ENCODE assay signal across 13 cellular contexts in genomic region chr10:63105811-63106755, GRCh38. TPM values are rescaled to one million over a fixed set of nuclear protein-coding genes. Genes with fewer than 3 reads are reported as not detected.
A peak's percentile ranks its signal among the peaks of the same experiment; 100 is the strongest.
DNase-seq lines count a peak whose midpoint lies in the region; ATAC-seq, FAIRE-seq and TF ChIP-seq lines count a peak whose summit lies in the region.
"Had no signal": no experiment of that assay in that cellular context is flagged by ENCODE, and none has a peak within 500 bp of the region (broad histone marks: within the 10 kb centered on the region; RNA-seq: fewer than 3 reads in every experiment).

No MANE protein-coding gene starts in this region.

- H3F3A ChIP-seq in GM23338 (replicated peaks; ENCODE audit: low read depth) = no peaks in the 10 kb centered on the region

- no peaks in the 10 kb centered on the region for H4K20me1 ChIP-seq in GM23338 (replicated peaks; ENCODE audit: insufficient read depth)
- no peaks in the 10 kb centered on the region for H4K20me1 ChIP-seq in astrocyte (ENCODE audit: insufficient read depth, low read length)

- H3K36me3 Mint-ChIP-seq in GM23338 (ENCODE audit: low read depth) (no peaks in the 10 kb centered on the region), astrocyte (ENCODE audit: low read depth, unreplicated experiment) (no peaks in the 10 kb centered on the region)
- H3K36me3 Mint-ChIP-seq in activated CD4-positive, alpha-beta memory T cell treated with anti-CD3 and anti-CD28 coated beads for 36 hours = no peaks in the 10 kb centered on the region

- H3K4me2 ChIP-seq in GM23338 = 0 out of 2 replicates have a peak overlapping the region, but pooled peaks have one; percentile 45
- peak overlapping the region; percentile 79 for H3K4me2 ChIP-seq in astrocyte (ENCODE audit: low read length)

- peak overlapping the region; percentile 16 for H3K27ac Mint-ChIP-seq in GM23338
- peak overlapping the region; percentile 98 for H3K27ac Mint-ChIP-seq in astrocyte (ENCODE audit: unreplicated experiment)
- no peak overlapping the region for H3K27ac Mint-ChIP-seq in activated CD4-positive, alpha-beta memory T cell treated with anti-CD3 and anti-CD28 coated beads for 36 hours
- H3K27ac Mint-ChIP-seq: activated naive CD8-positive, alpha-beta T cell treated with anti-CD3 and anti-CD28 coated beads, Interleukin-2, amount 50 U/mL, for 24 hours had no signal

- H3K9me3 Mint-ChIP-seq in GM23338 = no peaks in the 10 kb centered on the region; the same call in 1 of the 3 replicates
- peaks cover 3% of the 10 kb centered on the region for H3K9me3 Mint-ChIP-seq in astrocyte (ENCODE audit: unreplicated experiment)
- no peaks in the 10 kb centered on the region for H3K9me3 Mint-ChIP-seq in activated CD4-positive, alpha-beta memory T cell treated with anti-CD3 and anti-CD28 coated beads for 36 hours
- H3K9me3 Mint-ChIP-seq: activated naive CD8-positive, alpha-beta T cell treated with anti-CD3 and anti-CD28 coated beads, Interleukin-2, amount 50 U/mL, for 24 hours had no signal

- peak overlapping the region; percentile 56 for H3K9ac ChIP-seq in astrocyte (ENCODE audit: low read length)

- DNase-seq in GM23338 (ENCODE audit: low spot score) (peak; percentile 25), astrocyte (ENCODE audit: low read depth) (peak; percentile 82), globus pallidus (ENCODE audit: low spot score) (peak; percentile 29), psoas muscle (peak; percentile 50 to 59), H4 (ENCODE audit: low spot score) (no peak), omental fat pad (ENCODE audit: low spot score) (no peak), cerebellum (ENCODE audit: low spot score) (no peak)
- no peak for DNase-seq in activated CD4-positive, alpha-beta memory T cell treated with anti-CD3 and anti-CD28 coated beads for 36 hours
- DNase-seq: activated CD4-positive, alpha-beta T cell treated with anti-CD3 and anti-CD28 coated beads, Interleukin-2, amount 50 U/mL, for 1 hour; activated naive CD8-positive, alpha-beta T cell treated with anti-CD3 and anti-CD28 coated beads, Interleukin-2, amount 50 U/mL, for 24 hours; NCI-H1105 treated with DMSO at 0.1 percent for 48 hours; pancreas had no signal

- H3K79me2 ChIP-seq in GM23338 (replicated peaks; ENCODE audit: insufficient read depth) = no peaks in the 10 kb centered on the region
- no peaks in the 10 kb centered on the region for H3K79me2 ChIP-seq in astrocyte (ENCODE audit: insufficient read depth, low read length)

- intact Hi-C loops in psoas muscle (cut with DNase I) = no loop called here
- intact Hi-C loops in activated CD4-positive, alpha-beta memory T cell treated with anti-CD3 and anti-CD28 coated beads for 36 hours (cut with micrococcal nuclease) = no loop called here

- POLR2A ChIA-PET in activated CD4-positive, alpha-beta memory T cell treated with anti-CD3 and anti-CD28 coated beads for 36 hours (lab: Charles Lee) = interaction anchor here (1.1 kb wide), 1 partner anchor 27 kb away, joined by 3 read pairs; the partner anchor contains the start of gene NRBF2

- H3K4me3 ChIP-seq in GM23338 = no peak overlapping the region
- H3K4me3 ChIP-seq in astrocyte (ENCODE audit: insufficient read depth, low read depth, low read length) = peak overlapping the region; percentile 32
- no peak overlapping the region for H3K4me3 ChIP-seq in psoas muscle
- H3K4me3 ChIP-seq: pancreas had no signal

- peaks cover 18% of the 10 kb centered on the region for H3K4me1 Mint-ChIP-seq in GM23338
- peaks cover 27% of the 10 kb centered on the region for H3K4me1 Mint-ChIP-seq in astrocyte (ENCODE audit: low read depth, unreplicated experiment)
- peaks cover 13% of the 10 kb centered on the region for H3K4me1 Mint-ChIP-seq in activated CD4-positive, alpha-beta memory T cell treated with anti-CD3 and anti-CD28 coated beads for 36 hours (ENCODE audit: low read depth)

- H3K9me3 ChIP-seq in astrocyte (ENCODE audit: insufficient read depth, low read depth, low read length) (no peaks in the 10 kb centered on the region), psoas muscle (no peaks in the 10 kb centered on the region)
- H3K9me3 ChIP-seq: pancreas had no signal

- H2AFZ ChIP-seq in GM23338 (peak overlapping the region; percentile 86), astrocyte (ENCODE audit: low read depth, low read length) (peak overlapping the region; percentile 63)

- H3K36me3 ChIP-seq in GM23338 (ENCODE audit: insufficient read depth) = no peaks in the 10 kb centered on the region
- H3K36me3 ChIP-seq in astrocyte (ENCODE audit: insufficient read depth, low read length) = no peaks in the 10 kb centered on the region
- no peaks in the 10 kb centered on the region for H3K36me3 ChIP-seq in psoas muscle (ENCODE audit: insufficient read depth in 1 of 2, low read depth in 1 of 2)
- H3K36me3 ChIP-seq: pancreas had no signal

- WGBS in psoas muscle, 3 donors = 35 to 50% (median 39%) methylated on average over 11 of the region's 11 CpGs

- no peak overlapping the region for H3K4me3 Mint-ChIP-seq in GM23338
- H3K4me3 Mint-ChIP-seq in astrocyte (ENCODE audit: unreplicated experiment) = peak overlapping the region; percentile 57
- no peak overlapping the region for H3K4me3 Mint-ChIP-seq in activated CD4-positive, alpha-beta memory T cell treated with anti-CD3 and anti-CD28 coated beads for 36 hours
- H3K4me3 Mint-ChIP-seq: activated naive CD8-positive, alpha-beta T cell treated with anti-CD3 and anti-CD28 coated beads, Interleukin-2, amount 50 U/mL, for 24 hours had no signal

- FAIRE-seq in astrocyte (lab: Jason Lieb, UNC) = peak; percentile 62
- FAIRE-seq: pancreas had no signal

- CTCF ChIA-PET in activated CD4-positive, alpha-beta memory T cell treated with anti-CD3 and anti-CD28 coated beads for 36 hours (lab: Charles Lee) = interaction anchor here (0.6 kb wide), 1 partner anchor 1376 kb away, joined by 3 read pairs; no protein-coding TSS in a partner anchor

- ATAC-seq in GM23338 (peak; percentile 55), psoas muscle (peak in 1 of 4 donors; percentile 34), omental fat pad (ENCODE audit: low FRiP score) (no peak)
- ATAC-seq: activated naive CD8-positive, alpha-beta T cell treated with anti-CD3 and anti-CD28 coated beads, Interleukin-2, amount 50 U/mL, for 24 hours; Panc1 had no signal

- H3K9me2 ChIP-seq in GM23338 (ENCODE audit: insufficient read depth) = no peaks in the 10 kb centered on the region

- peaks cover 11% of the 10 kb centered on the region for H3K4me1 ChIP-seq in GM23338 (ENCODE audit: insufficient read depth)
- H3K4me1 ChIP-seq in astrocyte (ENCODE audit: insufficient read depth, low read length) = peaks cover 7% of the 10 kb centered on the region
- H3K4me1 ChIP-seq in psoas muscle = peaks cover 3% of the 10 kb centered on the region
- H3K4me1 ChIP-seq: pancreas had no signal

- no peak for TF ChIP-seq CTCF in GM23338 (conservative IDR thresholded peaks at IDR 0.05; ENCODE audit: low read depth in 2 of 2)
- TF ChIP-seq CTCF in astrocyte (IDR thresholded peaks at IDR 0.05; ENCODE audit: insufficient read depth, low read depth, low read length) = no peak
- TF ChIP-seq CTCF in psoas muscle (IDR thresholded peaks at IDR 0.05) = no peak
- no peak for TF ChIP-seq CTCF in omental fat pad (IDR thresholded peaks at IDR 0.05)

- H3K27me3 ChIP-seq in GM23338 (ENCODE audit: insufficient read depth) (no peaks in the 10 kb centered on the region), astrocyte (ENCODE audit: insufficient read depth, low read length) (no peaks in the 10 kb centered on the region), psoas muscle (ENCODE audit: insufficient read depth in 3 of 3, low read length in 2 of 3) (no peaks in the 10 kb centered on the region)
- H3K27me3 ChIP-seq: pancreas had no signal

- H3K27ac ChIP-seq in GM23338 (ENCODE audit: low read depth) = no peak overlapping the region
- peak overlapping the region; percentile 57 for H3K27ac ChIP-seq in astrocyte (ENCODE audit: low read depth, low read length)
- no peak overlapping the region for H3K27ac ChIP-seq in psoas muscle
- H3K27ac ChIP-seq: pancreas had no signal

- H3K27me3 Mint-ChIP-seq in GM23338 (ENCODE audit: insufficient read depth, low read depth, poor library complexity) (peaks cover 5% of the 10 kb centered on the region), astrocyte (ENCODE audit: low read depth, unreplicated experiment) (no peaks in the 10 kb centered on the region)
- H3K27me3 Mint-ChIP-seq in activated CD4-positive, alpha-beta memory T cell treated with anti-CD3 and anti-CD28 coated beads for 36 hours = peaks cover 14% of the 10 kb centered on the region

TF ChIP-seq in GM23338, 12 proteins besides CTCF, POLR2A, EP300 and RAD21 (continues in another document):
- no peak for TF ChIP-seq EZH2 (IDR thresholded peaks at IDR 0.05; ENCODE audit: low read depth, unreplicated experiment)
- no peak for TF ChIP-seq STAT1 (IDR thresholded peaks at IDR 0.05; ENCODE audit: unreplicated experiment)
- TF ChIP-seq ZNF331 (CRISPR knock-in tag; IDR thresholded peaks at IDR 0.05; ENCODE audit: low read depth) = no peak
- no peak for TF ChIP-seq ZNF114 (CRISPR knock-in tag; IDR thresholded peaks at IDR 0.05)
- no peak for TF ChIP-seq CREB1 (CRISPR knock-in tag; IDR thresholded peaks at IDR 0.05; ENCODE audit: low read depth)
- no peak for TF ChIP-seq JUNB (IDR thresholded peaks at IDR 0.05; ENCODE audit: unreplicated experiment)

RNA-seq across cellular contexts. Expression of gene NRBF2, which starts 27.0 kb away (rescaled TPM):
- total RNA-seq in GM23338 (2014; rRNA removed; shearing (Covaris generic)) = 22.7 and 22.9 TPM in 2 replicates
- polyA plus RNA-seq in GM23338 (2016; fragmentation: Nextera tagmentation; extraction: Ambion mirVana) (37.1 and 38.3 TPM in 2 replicates), psoas muscle (10 to 100 TPM; 17.3 to 23.4 (median 21.4) TPM)
- total RNA-seq in astrocyte (55.4 and 60.0 TPM in 2 replicates), psoas muscle (10 to 100 TPM; 23.1 to 85.3 (median 31.7) TPM), omental fat pad (10 to 100 TPM; 16.8 to 21.6 (median 19.1) TPM), cerebellum (12.7 TPM)
- 10 to 100 TPM; 21.3 to 21.7 TPM for total RNA-seq in activated CD4-positive, alpha-beta memory T cell treated with anti-CD3 and anti-CD28 coated beads for 36 hours
- 27.8 and 37.6 TPM in 2 replicates for total RNA-seq in H4 (2014; rRNA removed; shearing (Covaris generic))

Comparison
In these comparisons a context has a peak if more than half of its experiments do, and no peak if none do; other contexts are left out.
1. DNase-seq: peak in GM23338 (single experiment), astrocyte (single experiment), globus pallidus (single experiment) and psoas muscle (2 of 2); none in activated CD4-positive, alpha-beta memory T cell treated with anti-CD3 and anti-CD28 coated beads for 36 hours (single experiment), H4 (single experiment), omental fat pad (single experiment) and cerebellum (single experiment).